ENCODE assay signal across 18 cellular contexts in the genomic region with DNA sequence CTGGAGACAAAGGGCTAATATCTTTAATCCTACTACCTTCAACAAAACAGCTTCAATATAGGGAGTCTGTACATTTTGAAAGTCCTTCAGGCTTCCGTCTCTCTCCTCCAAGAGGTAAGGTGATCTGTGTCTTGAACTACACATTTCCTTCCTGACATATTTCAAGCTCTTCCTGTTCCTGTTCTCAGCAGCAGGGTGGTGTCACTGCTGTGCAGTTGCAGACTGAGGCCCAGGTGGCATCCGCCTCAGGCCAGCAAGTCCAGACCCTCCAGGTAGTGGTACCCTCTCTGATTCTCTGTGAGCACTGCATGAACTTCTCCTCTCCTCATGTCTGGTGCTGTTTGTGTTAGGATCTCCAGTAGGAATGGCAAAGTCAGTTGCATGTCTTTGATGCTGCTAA. TPM values are rescaled to one million over a fixed set of nuclear protein-coding genes. Genes with fewer than 3 reads are reported as not detected.
DNase-seq lines count a peak whose midpoint lies in the region; ATAC-seq and TF ChIP-seq lines count a peak whose summit lies in the region.
"Had no signal": no experiment of that assay in that cellular context is flagged by ENCODE, and none has a peak within 500 bp of the region (broad histone marks: within the 10 kb centered on the region; RNA-seq: fewer than 3 reads in every experiment).

No MANE protein-coding gene starts in this region.

- H3K27me3 Mint-ChIP-seq in stimulated activated naive CD8-positive, alpha-beta T cell treated with anti-CD3 and anti-CD28 coated beads, Interleukin-15, Interleukin-2, amounts not matched to agents 100 ng/mL and 50 ng/mL, for 24 hours, result no peaks in the 10 kb centered on the region
- H3K27me3 Mint-ChIP-seq in activated CD4-positive, alpha-beta memory T cell treated with anti-CD3 and anti-CD28 coated beads, Interleukin-2, amount 10 ng/mL, durations not matched to agents 7 days and 5 days, result no peaks in the 10 kb centered on the region
- H3K27me3 Mint-ChIP-seq: type B pancreatic cell had no signal

- H3K27ac ChIP-seq in psoas muscle (no peak overlapping the region), sigmoid colon (no peak overlapping the region)
- H3K27ac ChIP-seq: cardiac muscle cell, gastrocnemius medialis, left ventricle myocardium inferior had no signal

- intact Hi-C loops in psoas muscle (cut with DNase I) (no loop called here), sigmoid colon (cut with DNase I) (no loop called here)

- no peak for TF ChIP-seq CTCF in psoas muscle (IDR thresholded peaks at IDR 0.05)
- no peak for TF ChIP-seq CTCF in sigmoid colon (IDR thresholded peaks at IDR 0.05)

- H3K36me3 Mint-ChIP-seq in stimulated activated naive CD8-positive, alpha-beta T cell treated with anti-CD3 and anti-CD28 coated beads, Interleukin-15, Interleukin-2, amounts not matched to agents 100 ng/mL and 50 ng/mL, for 24 hours (ENCODE audit: low read depth), result peaks cover 81% of the 10 kb centered on the region
- peaks cover 69% of the 10 kb centered on the region for H3K36me3 Mint-ChIP-seq in activated CD4-positive, alpha-beta memory T cell treated with anti-CD3 and anti-CD28 coated beads, Interleukin-2, amount 10 ng/mL, durations not matched to agents 7 days and 5 days (ENCODE audit: low read depth)

- H3K27me3 ChIP-seq in psoas muscle (ENCODE audit: insufficient read depth in 3 of 3, low read length in 2 of 3) (no peaks in the 10 kb centered on the region), sigmoid colon (no peaks in the 10 kb centered on the region)
- H3K27me3 ChIP-seq: cardiac muscle cell, gastrocnemius medialis had no signal

- DNase-seq in stimulated activated naive CD8-positive, alpha-beta T cell treated with anti-CD3 and anti-CD28 coated beads, Interleukin-15, Interleukin-2, amounts not matched to agents 100 U/mL and 50 U/mL, for 24 hours, result no peak
- DNase-seq in activated CD4-positive, alpha-beta memory T cell treated with anti-CD3 and anti-CD28 coated beads, Interleukin-2, amount 10 ng/mL, durations not matched to agents 7 days and 5 days, result peak; percentile 48
- DNase-seq in psoas muscle, result no peak
- DNase-seq in sigmoid colon, result no peak
- DNase-seq: gastrocnemius medialis, left ventricle myocardium inferior, NCI-H2029 treated with DMSO at 0.1 percent for 48 hours, NCI-H526 treated with DMSO at 0.1 percent for 48 hours had no signal

- ATAC-seq in stimulated activated naive CD8-positive, alpha-beta T cell treated with anti-CD3 and anti-CD28 coated beads, Interleukin-15, Interleukin-2, amounts not matched to agents 100 U/mL and 50 U/mL, for 24 hours, result no peak
- peak; percentile 14 for ATAC-seq in esophagus mucosa
- no peak for ATAC-seq in HG03457 (IDR thresholded peaks at IDR 0.05; ENCODE audit: unreplicated experiment)
- ATAC-seq in psoas muscle, result no peak
- ATAC-seq in GM18870 (IDR thresholded peaks at IDR 0.05; ENCODE audit: unreplicated experiment), result no peak
- ATAC-seq: activated CD4-positive, CD25-positive, alpha-beta regulatory T cell treated with anti-CD3 and anti-CD28 coated beads, Interleukin-2, amount 50 U/mL, for 24 hours; gastrocnemius medialis; Panc1 had no signal

- no peaks in the 10 kb centered on the region for H3K9me3 Mint-ChIP-seq in stimulated activated naive CD8-positive, alpha-beta T cell treated with anti-CD3 and anti-CD28 coated beads, Interleukin-15, Interleukin-2, amounts not matched to agents 100 ng/mL and 50 ng/mL, for 24 hours
- no peaks in the 10 kb centered on the region for H3K9me3 Mint-ChIP-seq in activated CD4-positive, alpha-beta memory T cell treated with anti-CD3 and anti-CD28 coated beads, Interleukin-2, amount 10 ng/mL, durations not matched to agents 7 days and 5 days
- H3K9me3 Mint-ChIP-seq: type B pancreatic cell had no signal

- H3K4me1 ChIP-seq in psoas muscle, result peaks cover 25% of the 10 kb centered on the region
- peaks cover 0 to 5% (median 0%) of the 10 kb centered on the region in 4 donors for H3K4me1 ChIP-seq in sigmoid colon

- peak overlapping the region; percentile 17 for H3K4me3 Mint-ChIP-seq in stimulated activated naive CD8-positive, alpha-beta T cell treated with anti-CD3 and anti-CD28 coated beads, Interleukin-15, Interleukin-2, amounts not matched to agents 100 ng/mL and 50 ng/mL, for 24 hours
- H3K4me3 Mint-ChIP-seq in activated CD4-positive, alpha-beta memory T cell treated with anti-CD3 and anti-CD28 coated beads, Interleukin-2, amount 10 ng/mL, durations not matched to agents 7 days and 5 days, result peak overlapping the region; percentile 75
- H3K4me3 Mint-ChIP-seq: type B pancreatic cell had no signal

- peaks cover 64% of the 10 kb centered on the region for H3K4me1 Mint-ChIP-seq in stimulated activated naive CD8-positive, alpha-beta T cell treated with anti-CD3 and anti-CD28 coated beads, Interleukin-15, Interleukin-2, amounts not matched to agents 100 ng/mL and 50 ng/mL, for 24 hours (ENCODE audit: low read depth)
- H3K4me1 Mint-ChIP-seq in activated CD4-positive, alpha-beta memory T cell treated with anti-CD3 and anti-CD28 coated beads, Interleukin-2, amount 10 ng/mL, durations not matched to agents 7 days and 5 days, result peaks cover 60% of the 10 kb centered on the region

- H3K27ac Mint-ChIP-seq in stimulated activated naive CD8-positive, alpha-beta T cell treated with anti-CD3 and anti-CD28 coated beads, Interleukin-15, Interleukin-2, amounts not matched to agents 100 ng/mL and 50 ng/mL, for 24 hours, result peak overlapping the region; percentile 81
- H3K27ac Mint-ChIP-seq in activated CD4-positive, alpha-beta memory T cell treated with anti-CD3 and anti-CD28 coated beads, Interleukin-2, amount 10 ng/mL, durations not matched to agents 7 days and 5 days, result peak overlapping the region; percentile 82
- H3K27ac Mint-ChIP-seq: type B pancreatic cell had no signal

- POLR2A ChIA-PET in activated CD4-positive, alpha-beta memory T cell treated with anti-CD3 and anti-CD28 coated beads, Interleukin-2, amount 10 ng/mL, durations not matched to agents 7 days and 5 days (lab: Charles Lee), result interaction anchor here (0.6 to 1.2 kb wide), 2 partner anchors 9 to 44 kb away, joined by 3 read pairs; no protein-coding TSS in a partner anchor

- no peak overlapping the region for H3K4me3 ChIP-seq in psoas muscle
- no peak overlapping the region for H3K4me3 ChIP-seq in sigmoid colon
- H3K4me3 ChIP-seq: cardiac muscle cell, gastrocnemius medialis, left ventricle myocardium inferior had no signal

- H3K36me3 ChIP-seq in psoas muscle (ENCODE audit: insufficient read depth in 1 of 2, low read depth in 1 of 2) (peaks cover 3 to 68% of the 10 kb centered on the region in 2 donors), sigmoid colon (peaks cover 3 to 62% (median 23%) of the 10 kb centered on the region in 4 donors)

- 75 to 83% (median 81%) methylated on average over 2 of the region's 2 CpGs for WGBS in psoas muscle, 3 donors
- WGBS in sigmoid colon, 2 donors, result 61 to 91% methylated on average over 2 of the region's 2 CpGs

- no peak for TF ChIP-seq POLR2A in sigmoid colon (IDR thresholded peaks at IDR 0.05)

- no peaks in the 10 kb centered on the region for H3K9me3 ChIP-seq in psoas muscle
- no peaks in the 10 kb centered on the region for H3K9me3 ChIP-seq in sigmoid colon
- H3K9me3 ChIP-seq: gastrocnemius medialis, left ventricle myocardium inferior had no signal

- CTCF ChIA-PET in activated CD4-positive, alpha-beta memory T cell treated with anti-CD3 and anti-CD28 coated beads, Interleukin-2, amount 10 ng/mL, durations not matched to agents 7 days and 5 days (lab: Charles Lee), result interaction anchor here (1.1 to 1.6 kb wide), 4 partner anchors 11 to 226 kb away, joined by 3 to 7 read pairs (median 5); no protein-coding TSS in a partner anchor

- no peak for TF ChIP-seq EP300 in sigmoid colon (IDR thresholded peaks at IDR 0.05)

RNA-seq across cellular contexts. Expression of gene NFYA, which starts 7.8 kb away (rescaled TPM):
- total RNA-seq in activated CD4-positive, alpha-beta memory T cell treated with anti-CD3 and anti-CD28 coated beads, Interleukin-2, amount 10 ng/mL, durations not matched to agents 7 days and 5 days, result 10 to 100 TPM; 26.2 to 29.8 TPM
- total RNA-seq in esophagus mucosa, result 9.6 TPM
- 10 to 100 TPM; 11.8 to 14.1 (median 13.0) TPM for total RNA-seq in psoas muscle
- 10 to 100 TPM in 2 of 3 donors, 1 to 10 TPM in 1; 2.7 to 14.2 (median 10.4) TPM for polyA plus RNA-seq in psoas muscle
- total RNA-seq in sigmoid colon, result 10 to 100 TPM in 3 of 4 donors, 1 to 10 TPM in 1; 7.6 to 12.1 (median 10.9) TPM
- polyA plus RNA-seq in sigmoid colon, result 10 to 100 TPM in 1 of 3 donors, 1 to 10 TPM in 2; 7.4 to 12.8 (median 7.8) TPM

RNA-seq across cellular contexts. Expression of gene OARD1, which starts 8.5 kb away (rescaled TPM):
- total RNA-seq in activated CD4-positive, alpha-beta memory T cell treated with anti-CD3 and anti-CD28 coated beads, Interleukin-2, amount 10 ng/mL, durations not matched to agents 7 days and 5 days, result 10 to 100 TPM; 34.3 to 37.2 TPM
- 17.4 TPM for total RNA-seq in esophagus mucosa
- total RNA-seq in psoas muscle, result 10 to 100 TPM; 13.5 to 23.4 (median 16.6) TPM
- 10 to 100 TPM; 24.6 to 74.6 (median 52.3) TPM for polyA plus RNA-seq in psoas muscle
- 10 to 100 TPM; 14.0 to 26.0 (median 17.0) TPM for total RNA-seq in sigmoid colon
- polyA plus RNA-seq in sigmoid colon, result 10 to 100 TPM; 37.8 to 54.8 (median 53.5) TPM

RNA-seq across cellular contexts. Expression of gene APOBEC2, which starts 27.6 kb away (rescaled TPM):
- total RNA-seq in activated CD4-positive, alpha-beta memory T cell treated with anti-CD3 and anti-CD28 coated beads, Interleukin-2, amount 10 ng/mL, durations not matched to agents 7 days and 5 days, result not detected
- not detected for total RNA-seq in esophagus mucosa
- 100 to 1,000 TPM; 135 to 511 (median 272) TPM for total RNA-seq in psoas muscle
- polyA plus RNA-seq in psoas muscle, result 100 to 1,000 TPM in 1 of 3 donors, 10 to 100 TPM in 2; 16.4 to 141 (median 80.7) TPM
- 1 to 10 TPM in 1 of 4 donors, under 1 TPM in 3; 0.66 to 1.1 (median 0.70) TPM for total RNA-seq in sigmoid colon
- under 1 TPM in 1 of 3 donors, not detected in 2; 0.20 TPM for polyA plus RNA-seq in sigmoid colon
- total RNA-seq: pulmonary artery endothelial cell had no signal

RNA-seq across cellular contexts. Expression of gene TSPO2, which starts 38.4 kb away (rescaled TPM):
- not detected for total RNA-seq in activated CD4-positive, alpha-beta memory T cell treated with anti-CD3 and anti-CD28 coated beads, Interleukin-2, amount 10 ng/mL, durations not matched to agents 7 days and 5 days
- total RNA-seq in esophagus mucosa (not detected), psoas muscle (under 1 TPM in 1 of 4 donors, not detected in 3; 0.27 TPM), sigmoid colon (not detected)
- polyA plus RNA-seq in psoas muscle (not detected), sigmoid colon (under 1 TPM in 1 of 3 donors, not detected in 2; 0.48 TPM)
- total RNA-seq: cardiac muscle cell, gastrocnemius medialis, left ventricle myocardium inferior, myocyte, pulmonary artery endothelial cell had no signal
- polyA plus RNA-seq: cardiac muscle cell had no signal

RNA-seq across cellular contexts. Expression of gene UNC5CL, which starts 41.6 kb away (rescaled TPM):
- total RNA-seq in activated CD4-positive, alpha-beta memory T cell treated with anti-CD3 and anti-CD28 coated beads, Interleukin-2, amount 10 ng/mL, durations not matched to agents 7 days and 5 days, result 1 to 10 TPM; 1.6 to 2.3 TPM
- 0.56 TPM for total RNA-seq in esophagus mucosa
- under 1 TPM; 0.14 to 0.43 (median 0.28) TPM for total RNA-seq in psoas muscle
- under 1 TPM; 0.18 to 0.90 (median 0.33) TPM for polyA plus RNA-seq in psoas muscle
- 1 to 10 TPM in 2 of 4 donors, under 1 TPM in 2; 0.36 to 1.8 (median 0.82) TPM for total RNA-seq in sigmoid colon
- 1 to 10 TPM in 2 of 3 donors, under 1 TPM in 1; 0.46 to 6.0 (median 1.2) TPM for polyA plus RNA-seq in sigmoid colon

Comparison
In these comparisons a context has a peak if more than half of its experiments do, and no peak if none do; other contexts are left out.
1. RNA of gene APOBEC2, which starts 27.6 kb away (total RNA-seq): 135 to 511 TPM in psoas muscle; 0.66 to 1.1 TPM in sigmoid colon, not detected in esophagus mucosa (single experiment) and not detected in activated CD4-positive, alpha-beta memory T cell treated with anti-CD3 and anti-CD28 coated beads, Interleukin-2, amount 10 ng/mL, durations not matched to agents 7 days and 5 days; every median in the first group is over 10 times any median in the second.